In genomic region chr1:87916965-87917364, GRCh38 we compare ENCODE assay signal across 24 cellular contexts.
A peak's percentile ranks its signal among the peaks of the same experiment; 100 is the strongest.
DNase-seq lines count a peak whose midpoint lies in the region; ATAC-seq and TF ChIP-seq lines count a peak whose summit lies in the region.
"Had no signal": no experiment of that assay in that cellular context is flagged by ENCODE, and none has a peak within 500 bp of the region (broad histone marks: within the 10 kb centered on the region; RNA-seq: fewer than 3 reads in every experiment).

No MANE protein-coding gene starts in this region.

- intact Hi-C loops in Calu3 (cut with micrococcal nuclease; ENCODE audit: unreplicated experiment), result no loop called here

- H3K36me3 ChIP-seq in SK-N-SH (replicated peaks in 1 of 2; ENCODE audit: control insufficient read depth in 1 of 2, insufficient read depth in 2 of 2, low read length in 1 of 2) (no peaks in the 10 kb centered on the region), H7 (replicated peaks; ENCODE audit: control insufficient read depth, insufficient read depth, low read length) (no peaks in the 10 kb centered on the region)
- H3K36me3 ChIP-seq: adrenal gland, left ventricle myocardium inferior, vagina had no signal

- H3K9ac ChIP-seq in SK-N-SH, result no peak overlapping the region

- 0 out of 2 replicates have a peak, but pooled peaks cover 4% of the 10 kb centered on the region for H3K9me3 ChIP-seq in SK-N-SH
- H3K9me3 ChIP-seq: vagina had no signal

- no peak overlapping the region for H3K4me3 Mint-ChIP-seq in Calu3 (ENCODE audit: low read depth, unreplicated experiment)
- no peak overlapping the region for H3K4me3 Mint-ChIP-seq in osteocyte (ENCODE audit: unreplicated experiment)
- no peak overlapping the region for H3K4me3 Mint-ChIP-seq in activated naive CD8-positive, alpha-beta T cell treated with anti-CD3 and anti-CD28 coated beads, Interleukin-2, amount 50 U/mL, for 24 hours
- H3K4me3 Mint-ChIP-seq: mesothelial cell of epicardium; naive thymus-derived CD8-positive, alpha-beta T cell; stimulated activated naive B cell treated with anti-CD40 and anti-IgM and Interleukin-4, amounts not matched to agents 10 μg/mL and 1 μg/mL and 100 μg/mL, for 72 hours had no signal

- POLR2A ChIA-PET in SK-N-SH (lab: Yijun Ruan, JAX), result no interaction called here

- H3K9me3 Mint-ChIP-seq in Calu3 (ENCODE audit: low read depth, unreplicated experiment), result no peaks in the 10 kb centered on the region
- H3K9me3 Mint-ChIP-seq in osteocyte (ENCODE audit: unreplicated experiment), result peaks cover 22% of the 10 kb centered on the region
- peaks cover 21% of the 10 kb centered on the region for H3K9me3 Mint-ChIP-seq in activated naive CD8-positive, alpha-beta T cell treated with anti-CD3 and anti-CD28 coated beads, Interleukin-2, amount 50 U/mL, for 24 hours

- 60% methylated on average over 3 of the region's 3 CpGs for WGBS in SK-N-SH (ENCODE audit: low lambda C conversion rate)

- no peak for TF ChIP-seq RAD21 in SK-N-SH (IDR thresholded peaks at IDR 0.05; ENCODE audit: low read length)

- CTCF ChIA-PET in Calu3 (lab: Charles Lee) (interaction anchor here (0.7 to 1.2 kb wide), 4 partner anchors 16 to 701 kb away, joined by 3 to 4 read pairs (median 3); no protein-coding TSS in a partner anchor), SK-N-SH (lab: Yijun Ruan, JAX) (no interaction called here)

- no peak overlapping the region for H3K4me2 ChIP-seq in SK-N-SH

- H3K27me3 ChIP-seq in SK-N-SH (ENCODE audit: insufficient read depth), result no peaks in the 10 kb centered on the region
- no peaks in the 10 kb centered on the region for H3K27me3 ChIP-seq in H7 (ENCODE audit: control insufficient read depth, insufficient read depth, low read length)
- H3K27me3 ChIP-seq: adrenal gland, vagina had no signal

- no peaks in the 10 kb centered on the region for H4K20me1 ChIP-seq in SK-N-SH (ENCODE audit: insufficient read depth)

- 0 out of 4 replicates have a peak overlapping the region, but pooled peaks of 1 of the 2 experiments have one; percentile 11 for H3K27ac ChIP-seq in SK-N-SH (ENCODE audit: low read depth in 2 of 2, low read length in 1 of 2)
- H3K27ac ChIP-seq: adrenal gland, C4-2B, left ventricle myocardium inferior, vagina had no signal

- no peaks in the 10 kb centered on the region for H3K4me1 ChIP-seq in SK-N-SH (ENCODE audit: control insufficient read depth in 1 of 2, insufficient read depth in 2 of 2, low read depth in 1 of 2, low read length in 1 of 2)
- H3K4me1 ChIP-seq: adrenal gland, left ventricle myocardium inferior, vagina had no signal

- H3K36me3 Mint-ChIP-seq in Calu3 (ENCODE audit: insufficient read depth, unreplicated experiment) (no peaks in the 10 kb centered on the region), osteocyte (ENCODE audit: unreplicated experiment) (peaks cover 1% of the 10 kb centered on the region)
- H3K36me3 Mint-ChIP-seq in activated naive CD8-positive, alpha-beta T cell treated with anti-CD3 and anti-CD28 coated beads, Interleukin-2, amount 50 U/mL, for 24 hours (ENCODE audit: low read depth), result no peaks in the 10 kb centered on the region
- H3K36me3 Mint-ChIP-seq: stimulated activated naive B cell treated with anti-CD40 and anti-IgM and Interleukin-4, amounts not matched to agents 10 μg/mL and 1 μg/mL and 100 μg/mL, for 72 hours had no signal

- no peak overlapping the region for H3K4me3 ChIP-seq in SK-N-SH (ENCODE audit: low read depth in 2 of 2, low read length in 1 of 2)
- H3K4me3 ChIP-seq in epithelial cell of proximal tubule (ENCODE audit: low read depth, low read length), result no peak overlapping the region
- no peak overlapping the region for H3K4me3 ChIP-seq in H7 (ENCODE audit: insufficient read depth, low read depth, low read length)
- H3K4me3 ChIP-seq: adrenal gland, left ventricle myocardium inferior, vagina had no signal

- TF ChIP-seq EP300 in SK-N-SH (IDR thresholded peaks at IDR 0.05; ENCODE audit: borderline replicate concordance in 1 of 2, low read depth in 1 of 2, low read length in 1 of 2), result no peak

- H3K79me2 ChIP-seq in SK-N-SH (ENCODE audit: insufficient read depth), result no peaks in the 10 kb centered on the region

- no peaks in the 10 kb centered on the region for H3F3A ChIP-seq in SK-N-SH (replicated peaks; ENCODE audit: insufficient read depth)

- no TSS peak for BruUV-seq in Calu3 (replicated peaks; lab: Mats Ljungman, UMichigan)

- H3K4me1 Mint-ChIP-seq in Calu3 (ENCODE audit: low read depth, unreplicated experiment), result peaks cover 47% of the 10 kb centered on the region
- peaks cover 27% of the 10 kb centered on the region for H3K4me1 Mint-ChIP-seq in osteocyte (ENCODE audit: unreplicated experiment)
- H3K4me1 Mint-ChIP-seq in activated naive CD8-positive, alpha-beta T cell treated with anti-CD3 and anti-CD28 coated beads, Interleukin-2, amount 50 U/mL, for 24 hours, result no peaks in the 10 kb centered on the region
- H3K4me1 Mint-ChIP-seq: mesothelial cell of epicardium; naive thymus-derived CD8-positive, alpha-beta T cell; stimulated activated naive B cell treated with anti-CD40 and anti-IgM and Interleukin-4, amounts not matched to agents 10 μg/mL and 1 μg/mL and 100 μg/mL, for 72 hours had no signal

- ATAC-seq in GM19467 (IDR thresholded peaks at IDR 0.05; ENCODE audit: unreplicated experiment), result no peak
- no peak for ATAC-seq in activated naive CD8-positive, alpha-beta T cell treated with anti-CD3 and anti-CD28 coated beads, Interleukin-2, amount 50 U/mL, for 24 hours
- ATAC-seq: naive thymus-derived CD8-positive, alpha-beta T cell; stimulated activated naive B cell treated with anti-CD40 and anti-IgM and Interleukin-4, amounts not matched to agents 10 μg/mL and 1 μg/mL and 100 μg/mL, for 72 hours had no signal

- peak overlapping the region; percentile 6 for H3K27ac Mint-ChIP-seq in Calu3 (ENCODE audit: unreplicated experiment)
- peak overlapping the region; percentile 42 for H3K27ac Mint-ChIP-seq in osteocyte (ENCODE audit: unreplicated experiment)
- no peak overlapping the region for H3K27ac Mint-ChIP-seq in activated naive CD8-positive, alpha-beta T cell treated with anti-CD3 and anti-CD28 coated beads, Interleukin-2, amount 50 U/mL, for 24 hours
- H3K27ac Mint-ChIP-seq: mesothelial cell of epicardium; naive thymus-derived CD8-positive, alpha-beta T cell; stimulated activated naive B cell treated with anti-CD40 and anti-IgM and Interleukin-4, amounts not matched to agents 10 μg/mL and 1 μg/mL and 100 μg/mL, for 72 hours had no signal

- H2AFZ ChIP-seq in SK-N-SH (ENCODE audit: low read depth), result peak overlapping the region; percentile 60; the same call in 1 of the 2 replicates

- no peak for TF ChIP-seq CTCF in Calu3 (IDR thresholded peaks at IDR 0.05; ENCODE audit: unreplicated experiment)
- TF ChIP-seq CTCF in SK-N-SH (IDR thresholded peaks at IDR 0.05), result no peak
- TF ChIP-seq CTCF in epithelial cell of proximal tubule (conservative IDR thresholded peaks at IDR 0.05; ENCODE audit: low read depth, low read length), result no peak
- TF ChIP-seq CTCF in osteocyte (IDR thresholded peaks at IDR 0.05), result no peak

- no peaks in the 10 kb centered on the region for H3K9me2 ChIP-seq in SK-N-SH

- DNase-seq in Calu3, result no peak
- DNase-seq in SK-N-SH, result no peak
- peak; percentile 16 for DNase-seq in epithelial cell of proximal tubule (ENCODE audit: low read depth)
- DNase-seq in osteocyte (ENCODE audit: extremely low spot score, unreplicated experiment), result no peak
- DNase-seq in H7, result no peak
- no peak for DNase-seq in LoVo (ENCODE audit: low spot score)
- DNase-seq in activated naive CD8-positive, alpha-beta T cell treated with anti-CD3 and anti-CD28 coated beads, Interleukin-2, amount 50 U/mL, for 24 hours, result no peak
- DNase-seq: activated gamma-delta T cell; activated T-cell treated with anti-CD3 and anti-CD28 coated beads, Interleukin-2, amount 50 U/mL, for 1 hour; adrenal gland; caudate nucleus; left ventricle myocardium inferior; naive thymus-derived CD8-positive, alpha-beta T cell; NCI-H1694 treated with DMSO at 0.1 percent for 48 hours; NCI-H2171; NCI-H524 treated with DMSO at 0.1 percent for 48 hours; occipital lobe; SHP77 treated with DMSO at 0.1 percent for 48 hours; stimulated activated CD4-positive, alpha-beta T cell treated with anti-CD3 and anti-CD28 coated beads, Interleukin-2, amount 100 ng/mL, for 48 hours; stimulated activated naive B cell treated with anti-CD40 and anti-IgM and Interleukin-4, amounts not matched to agents 10 μg/mL and 1 μg/mL and 100 μg/mL, for 72 hours had no signal

- H3K27me3 Mint-ChIP-seq in Calu3 (ENCODE audit: unreplicated experiment) (no peaks in the 10 kb centered on the region), osteocyte (ENCODE audit: unreplicated experiment) (no peaks in the 10 kb centered on the region)
- H3K27me3 Mint-ChIP-seq in activated naive CD8-positive, alpha-beta T cell treated with anti-CD3 and anti-CD28 coated beads, Interleukin-2, amount 50 U/mL, for 24 hours, result peaks cover 7% of the 10 kb centered on the region
- H3K27me3 Mint-ChIP-seq: stimulated activated naive B cell treated with anti-CD40 and anti-IgM and Interleukin-4, amounts not matched to agents 10 μg/mL and 1 μg/mL and 100 μg/mL, for 72 hours had no signal

TF ChIP-seq in SK-N-SH, 30 proteins besides CTCF, POLR2A, EP300 and RAD21 (continues in another document):
- TF ChIP-seq JUND (IDR thresholded peaks at IDR 0.05) (no peak), USF2 (IDR thresholded peaks at IDR 0.05; ENCODE audit: borderline replicate concordance, low read depth, low read length) (no peak), FOXJ3 (CRISPR knock-in tag; IDR thresholded peaks at IDR 0.05) (no peak), TEAD4 (IDR thresholded peaks at IDR 0.05; ENCODE audit: borderline replicate concordance, insufficient read depth) (no peak), CHD2 (IDR thresholded peaks at IDR 0.05; ENCODE audit: low read length, partially characterized antibody) (no peak)
- TF ChIP-seq, protein P1, sequence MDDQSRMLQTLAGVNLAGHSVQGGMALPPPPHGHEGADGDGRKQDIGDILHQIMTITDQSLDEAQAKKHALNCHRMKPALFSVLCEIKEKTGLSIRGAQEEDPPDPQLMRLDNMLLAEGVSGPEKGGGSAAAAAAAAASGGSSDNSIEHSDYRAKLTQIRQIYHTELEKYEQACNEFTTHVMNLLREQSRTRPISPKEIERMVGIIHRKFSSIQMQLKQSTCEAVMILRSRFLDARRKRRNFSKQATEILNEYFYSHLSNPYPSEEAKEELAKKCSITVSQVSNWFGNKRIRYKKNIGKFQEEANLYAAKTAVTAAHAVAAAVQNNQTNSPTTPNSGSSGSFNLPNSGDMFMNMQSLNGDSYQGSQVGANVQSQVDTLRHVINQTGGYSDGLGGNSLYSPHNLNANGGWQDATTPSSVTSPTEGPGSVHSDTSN (IDR thresholded peaks at IDR 0.05), result no peak
